Comparison of ENCODE assay signal across 8 cellular contexts in genomic region chr14:66359500-66359899, GRCh38.
A peak's percentile ranks its signal among the peaks of the same experiment; 100 is the strongest.
DNase-seq lines count a peak whose midpoint lies in the region; ATAC-seq, FAIRE-seq and TF ChIP-seq lines count a peak whose summit lies in the region.

No MANE protein-coding gene starts in this region.

- 3% methylated on average over 3 of the region's 3 CpGs for WGBS in A549 (ENCODE audit: missing lambda C conversion rate)
- WGBS in trophoblast cell (ENCODE audit: extremely low coverage, insufficient coverage, insufficient read length), result no CpG with 5 or more reads among the region's 3 CpGs
- 0 to 1% methylated on average over 3 of the region's 3 CpGs for WGBS in lower leg skin, 2 donors

- no peak overlapping the region for H2BK5ac ChIP-seq in trophoblast cell (ENCODE audit: low read depth, low read length, poor library complexity)

- POLR2A ChIA-PET in A549 (lab: Yijun Ruan, JAX), result interaction anchor here (0.7 kb wide), 1 partner anchor 941 kb away, joined by 4 read pairs; no protein-coding TSS in a partner anchor

- H2AFZ ChIP-seq in fibroblast of lung (ENCODE audit: low read length) (no peak overlapping the region), trophoblast cell (ENCODE audit: insufficient read depth, low read length, poor library complexity) (no peak overlapping the region)

- no peak overlapping the region for H3K18ac ChIP-seq in trophoblast cell (ENCODE audit: low read length)

- H3K9me2 ChIP-seq in DOHH2 (replicated peaks; ENCODE audit: control insufficient read depth, low read length), result no peaks in the 10 kb centered on the region

- FAIRE-seq in A549 (lab: Jason Lieb, UNC), result peak; percentile 18

- no peaks in the 10 kb centered on the region for H3K36me3 ChIP-seq in DOHH2 (ENCODE audit: control insufficient read depth, low read length)
- H3K36me3 ChIP-seq in SK-N-MC (ENCODE audit: insufficient read depth, low read length), result no peaks in the 10 kb centered on the region
- H3K36me3 ChIP-seq in fibroblast of lung (ENCODE audit: control insufficient read depth, insufficient read depth, low read length), result no peaks in the 10 kb centered on the region
- H3K36me3 ChIP-seq in trophoblast cell (ENCODE audit: control insufficient read depth in 1 of 2, insufficient read depth in 2 of 2, low read length in 2 of 2), result no peaks in the 10 kb centered on the region

- H3K27me3 ChIP-seq in DOHH2 (ENCODE audit: control insufficient read depth, low read length) (peaks cover 4% of the 10 kb centered on the region; the same call in 1 of the 2 replicates), fibroblast of lung (ENCODE audit: control insufficient read depth, insufficient read depth, low read length) (no peaks in the 10 kb centered on the region), trophoblast cell (ENCODE audit: insufficient read depth, low read length) (no peaks in the 10 kb centered on the region)

- intact Hi-C loops in lower leg skin (cut with DNase I; ENCODE audit: low total_unique reads), result no loop called here

- H3K9me3 ChIP-seq in A549 (no peaks in the 10 kb centered on the region), DOHH2 (ENCODE audit: control insufficient read depth, insufficient read depth, low read length) (no peaks in the 10 kb centered on the region), SK-N-MC (ENCODE audit: low read depth, low read length) (no peaks in the 10 kb centered on the region), fibroblast of lung (ENCODE audit: control insufficient read depth, insufficient read depth, low read depth, low read length) (no peaks in the 10 kb centered on the region), trophoblast cell (ENCODE audit: insufficient read depth, low read depth, low read length) (no peaks in the 10 kb centered on the region)

- peak; percentile 82 for TF ChIP-seq CTCF in A549 (IDR thresholded peaks at IDR 0.05)
- peak; percentile 75 for TF ChIP-seq CTCF in DOHH2 (IDR thresholded peaks at IDR 0.05; ENCODE audit: low read depth, low read length, poor library complexity, severe bottlenecking)
- TF ChIP-seq CTCF in fibroblast of lung (conservative IDR thresholded peaks at IDR 0.05 in 1 of 2, IDR thresholded peaks at IDR 0.05 in 1 of 2; ENCODE audit: low read depth in 1 of 2, low read length in 2 of 2), result peak; percentile 54 to 59
- no peak for TF ChIP-seq CTCF in lower leg skin (IDR thresholded peaks at IDR 0.05)

- H3K4me2 ChIP-seq in A549, result no peak overlapping the region
- H3K4me2 ChIP-seq in DOHH2 (ENCODE audit: low read length), result no peak overlapping the region
- no peak overlapping the region for H3K4me2 ChIP-seq in fibroblast of lung (ENCODE audit: extremely low read depth, insufficient read depth, low read length)
- no peak overlapping the region for H3K4me2 ChIP-seq in trophoblast cell (ENCODE audit: low read length)

- no peak for TF ChIP-seq EP300 in A549 (IDR thresholded peaks at IDR 0.05)

- ATAC-seq in A549, result peak in 1 of 2 experiments; percentile 33; a peak in 2 of 6 replicates
- ATAC-seq in HG03342 (IDR thresholded peaks at IDR 0.05; ENCODE audit: unreplicated experiment), result no peak

- H4K20me1 ChIP-seq in DOHH2 (ENCODE audit: control insufficient read depth, insufficient read depth, low read depth, low read length) (no peaks in the 10 kb centered on the region), fibroblast of lung (ENCODE audit: control insufficient read depth, extremely low read depth, insufficient read depth, low read length) (no peaks in the 10 kb centered on the region)

- H3F3A ChIP-seq in DOHH2 (ENCODE audit: control insufficient read depth, insufficient read depth), result no peaks in the 10 kb centered on the region

- no peak for TF ChIP-seq POLR2A in A549 (IDR thresholded peaks at IDR 0.05; ENCODE audit: low read length)
- no peak for TF ChIP-seq POLR2A in lower leg skin (IDR thresholded peaks at IDR 0.05)

- no peak overlapping the region for H4K8ac ChIP-seq in trophoblast cell (ENCODE audit: low read depth, low read length)

- H2AK5ac ChIP-seq in trophoblast cell (ENCODE audit: low read length), result no peak overlapping the region

- H3K79me1 ChIP-seq in trophoblast cell (ENCODE audit: low read length), result no peaks in the 10 kb centered on the region

- TF ChIP-seq RAD21 in A549 (conservative IDR thresholded peaks at IDR 0.05 in 1 of 2, IDR thresholded peaks at IDR 0.05 in 1 of 2), result peak; percentile 85

- no peak overlapping the region for H3K4ac ChIP-seq in trophoblast cell (ENCODE audit: low read depth, low read length)

- H3K4me3 ChIP-seq in A549 (no peak overlapping the region), DOHH2 (ENCODE audit: low read length) (no peak overlapping the region), SK-N-MC (no peak overlapping the region), fibroblast of lung (replicated peaks in 1 of 4; ENCODE audit: control extremely low read depth in 1 of 4, insufficient read depth in 1 of 4, low read depth in 3 of 4, low read length in 4 of 4) (no peak overlapping the region), trophoblast cell (ENCODE audit: low read depth, low read length) (no peak overlapping the region), lower leg skin (ENCODE audit: low read depth, poor library complexity, severe bottlenecking) (no peak overlapping the region)

- DNase-seq in A549 (ENCODE audit: low read depth in 1 of 2, low spot score in 1 of 2) (peak; percentile 41 to 71), NAMALWA (ENCODE audit: low spot score) (peak; percentile 41), SK-N-MC (ENCODE audit: low read depth, low spot score) (peak; percentile 50), fibroblast of lung (ENCODE audit: low read depth in 2 of 2) (peak; percentile 67 to 75), trophoblast cell (peak; percentile 35 to 89), lower leg skin (ENCODE audit: low spot score in 2 of 2) (no peak)

- H3K27ac ChIP-seq in A549 (no peak overlapping the region), DOHH2 (ENCODE audit: low read depth, low read length) (no peak overlapping the region), SK-N-MC (no peak overlapping the region), fibroblast of lung (ENCODE audit: insufficient read depth, low read length) (no peak overlapping the region), trophoblast cell (ENCODE audit: low read depth, low read length) (no peak overlapping the region)

- H2BK120ac ChIP-seq in trophoblast cell (ENCODE audit: insufficient read depth, low read length, poor library complexity), result no peak overlapping the region

- no peak overlapping the region for H3K23ac ChIP-seq in trophoblast cell (ENCODE audit: low read length)

- H3K4me1 ChIP-seq in A549 (no peaks in the 10 kb centered on the region), DOHH2 (ENCODE audit: control insufficient read depth, low read length) (no peaks in the 10 kb centered on the region), fibroblast of lung (ENCODE audit: control insufficient read depth, extremely low read depth, insufficient read depth, low read length) (no peaks in the 10 kb centered on the region), trophoblast cell (ENCODE audit: control insufficient read depth in 1 of 2, insufficient read depth in 2 of 2, low read length in 2 of 2) (peaks cover 0 to 4% of the 10 kb centered on the region in 2 experiments)

- no peak overlapping the region for H4K91ac ChIP-seq in trophoblast cell (ENCODE audit: low read depth, low read length)

- no peak overlapping the region for H4K12ac ChIP-seq in trophoblast cell (ENCODE audit: low read depth, low read length)

- H3K14ac ChIP-seq in trophoblast cell (ENCODE audit: low read length), result no peak overlapping the region

- H3K9ac ChIP-seq in SK-N-MC (ENCODE audit: insufficient read length), result no peak overlapping the region
- H3K9ac ChIP-seq in fibroblast of lung (ENCODE audit: insufficient read depth, low read length), result no peak overlapping the region
- no peak overlapping the region for H3K9ac ChIP-seq in trophoblast cell (ENCODE audit: low read length)

- H2BK12ac ChIP-seq in trophoblast cell (ENCODE audit: low read length), result no peak overlapping the region

- H3K79me2 ChIP-seq in DOHH2 (ENCODE audit: control insufficient read depth, low read length) (no peaks in the 10 kb centered on the region), fibroblast of lung (ENCODE audit: control insufficient read depth, insufficient read depth, low read length) (no peaks in the 10 kb centered on the region), trophoblast cell (ENCODE audit: control insufficient read depth, insufficient read depth, low read length, poor library complexity) (no peaks in the 10 kb centered on the region)

- CTCF ChIA-PET in A549 (lab: Yijun Ruan, JAX), result interaction anchor here (0.6 to 4.6 kb wide), 51 partner anchors 9 to 1347 kb away, joined by 3 to 34 read pairs (median 4); no protein-coding TSS in a partner anchor

TF ChIP-seq in A549, 52 proteins besides CTCF, POLR2A, EP300 and RAD21:
- peak; percentile 58 for TF ChIP-seq SMC3 (IDR thresholded peaks at IDR 0.05)
- TF ChIP-seq TFCP2L1 (CRISPR knock-in tag; IDR thresholded peaks at IDR 0.05), result no peak

Comparison
In these comparisons a context has a peak if more than half of its experiments do, and no peak if none do; other contexts are left out.
1. DNase-seq: peak in A549 (2 of 2), NAMALWA (single experiment), SK-N-MC (single experiment), fibroblast of lung (2 of 2) and trophoblast cell (2 of 2); none in lower leg skin (0 of 2).
2. CTCF ChIP-seq: peak in A549 (single experiment), DOHH2 (single experiment) and fibroblast of lung (2 of 2); none in lower leg skin (0 of 3).